Comparison of ENCODE assay signal across 21 cellular contexts in the genomic region with DNA sequence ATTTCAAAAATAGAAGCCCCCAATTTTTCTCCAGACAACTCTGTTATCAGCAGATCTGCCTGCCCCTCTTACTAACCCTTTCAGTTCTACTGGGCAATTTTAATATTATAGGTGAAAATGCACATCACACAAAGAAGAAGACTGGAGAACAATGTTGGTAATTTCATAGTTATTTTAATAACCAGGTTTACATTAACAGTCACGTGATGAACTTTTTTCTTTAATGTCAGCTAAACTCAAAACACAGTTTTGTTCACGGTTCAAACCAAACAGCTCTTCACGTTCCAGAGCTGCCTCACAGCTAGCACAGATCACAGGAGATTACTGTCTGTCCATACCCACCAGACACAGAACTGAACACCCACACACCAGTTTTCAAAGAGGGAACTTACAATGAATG.
"Had no signal": no experiment of that assay in that cellular context is flagged by ENCODE, and none has a peak within 500 bp of the region (broad histone marks: within the 10 kb centered on the region; RNA-seq: fewer than 3 reads in every experiment).

No MANE protein-coding gene starts in this region.

- DNase-seq: activated B cell treated with CpG ODN at 0.5 μM for 24 hours; activated CD4-positive, alpha-beta memory T cell treated with anti-CD3 and anti-CD28 coated beads, Interleukin-2, amount 10 ng/mL, durations not matched to agents 7 days and 5 days; activated CD4-positive, alpha-beta T cell treated with anti-CD3 and anti-CD28 coated beads, Interleukin-2, amount 10 ng/mL, durations not matched to agents 7 days and 5 days; activated gamma-delta T cell treated with Interleukin-2 at 50 U/mL for 16 hours; activated naive CD4-positive, alpha-beta T cell treated with anti-CD3 and anti-CD28 coated beads, Interleukin-2, amount 10 ng/mL, durations not matched to agents 7 days and 5 days; activated naive CD8-positive, alpha-beta T cell treated with anti-CD3 and anti-CD28 coated beads for 36 hours; activated T-cell treated with anti-CD3 and anti-CD28 coated beads for 4 hours; activated T-cell treated with anti-CD3 and anti-CD28 coated beads, Interleukin-2, amount 50 U/mL, for 48 hours; cerebellar nuclear complex; MM.1S; NCI-H1105; NCI-H1436; NCI-H1694 treated with DMSO at 0.1 percent for 48 hours; NCI-H2029 treated with DMSO at 0.1 percent for 48 hours; NCI-H345; NCI-H510A; NCI-H526 treated with DMSO at 0.1 percent for 48 hours; NCI-H82; SIG-M5; T-helper 17 cell; T-helper 9 cell had no signal

- ATAC-seq: T-helper 17 cell had no signal
